16 cellular contexts compared by ENCODE assay signal in genomic region chr9:110777201-110777842, GRCh38.
A peak's percentile ranks its signal among the peaks of the same experiment; 100 is the strongest.
DNase-seq lines count a peak whose midpoint lies in the region; TF ChIP-seq lines count a peak whose summit lies in the region.
"Had no signal": no experiment of that assay in that cellular context is flagged by ENCODE, and none has a peak within 500 bp of the region (broad histone marks: within the 10 kb centered on the region; RNA-seq: fewer than 3 reads in every experiment).

No MANE protein-coding gene starts in this region.

- H2BK120ac ChIP-seq in mesenchymal stem cell (ENCODE audit: low read depth, low read length): no peak overlapping the region

- H2BK5ac ChIP-seq in mesenchymal stem cell (ENCODE audit: low read depth, low read length, poor library complexity, severe bottlenecking): no peak overlapping the region

- H3K9ac ChIP-seq in mesenchymal stem cell (ENCODE audit: low read length): peak overlapping the region; percentile 45

- H3K18ac ChIP-seq in mesenchymal stem cell (ENCODE audit: low read depth in 1 of 2, low read length in 2 of 2): no peak overlapping the region

- no peak overlapping the region for H2BK15ac ChIP-seq in mesenchymal stem cell (ENCODE audit: low read depth, poor library complexity, severe bottlenecking)

- in situ Hi-C loops in brain microvascular endothelial cell (cut with HindIII; ENCODE audit: low pct_ligation_motif_present, low sequenced_read_pairs): no loop called here

- no peak overlapping the region for H3K4me2 ChIP-seq in mesenchymal stem cell (ENCODE audit: low read length, poor library complexity, severe bottlenecking)

- H2AFZ ChIP-seq in mesenchymal stem cell (ENCODE audit: low read depth, low read length): no peak overlapping the region

- DNase-seq in DMS153 (lab: John Stamatoyannopoulos, UW) (peak; percentile 27), DMS153 treated with DMSO at 0.1 percent for 48 hours (lab: John Stamatoyannopoulos, UW; ENCODE audit: unreplicated experiment) (no peak), brain microvascular endothelial cell (peak; percentile 21), mesenchymal stem cell (peak; percentile 32), tibial artery (no peak), SK-N-DZ (ENCODE audit: low spot score) (no peak), NCI-H2107 treated with DMSO at 0.1 percent for 48 hours (lab: John Stamatoyannopoulos, UW; ENCODE audit: unreplicated experiment) (no peak), T-helper 1 cell (no peak)
- DNase-seq: activated naive CD4-positive, alpha-beta T cell treated with anti-CD3 and anti-CD28 coated beads, Interleukin-2, amount 50 U/mL, for 16 hours; cerebellar nuclear complex; NCI-H1436 treated with DMSO at 0.1 percent for 48 hours; NCI-H526 treated with DMSO at 0.1 percent for 48 hours; right cardiac atrium had no signal

- H3K27ac ChIP-seq in brain microvascular endothelial cell (no peak overlapping the region), mesenchymal stem cell (ENCODE audit: low read length, poor library complexity, severe bottlenecking) (no peak overlapping the region), tibial artery (peak overlapping the region; percentile 36 to 48)
- H3K27ac ChIP-seq: 22Rv1, VCaP had no signal

- H4K8ac ChIP-seq in mesenchymal stem cell (ENCODE audit: low read length): no peak overlapping the region

- H3K27me3 ChIP-seq in brain microvascular endothelial cell (replicated peaks): no peaks in the 10 kb centered on the region
- no peaks in the 10 kb centered on the region for H3K27me3 ChIP-seq in mesenchymal stem cell (ENCODE audit: control insufficient read depth in 1 of 2, insufficient read depth in 1 of 2, low read length in 2 of 2)
- no peaks in the 10 kb centered on the region for H3K27me3 ChIP-seq in tibial artery

- H3K4ac ChIP-seq in mesenchymal stem cell (ENCODE audit: low read depth in 1 of 2, low read length in 2 of 2): no peak overlapping the region

- H2BK12ac ChIP-seq in mesenchymal stem cell (ENCODE audit: low read length in 2 of 2): no peak overlapping the region

- no peaks in the 10 kb centered on the region for H3K4me1 ChIP-seq in mesenchymal stem cell (ENCODE audit: control insufficient read depth, insufficient read depth, low read depth, low read length)
- peaks cover 0 to 26% (median 0%) of the 10 kb centered on the region in 4 donors for H3K4me1 ChIP-seq in tibial artery

- no peak overlapping the region for H3K14ac ChIP-seq in mesenchymal stem cell (ENCODE audit: low read length in 2 of 2)

- H3K36me3 ChIP-seq in brain microvascular endothelial cell (replicated peaks) (no peaks in the 10 kb centered on the region), mesenchymal stem cell (ENCODE audit: control insufficient read depth in 1 of 2, insufficient read depth in 2 of 2, low read depth in 1 of 2, low read length in 2 of 2) (no peaks in the 10 kb centered on the region), tibial artery (no peaks in the 10 kb centered on the region)

- TF ChIP-seq CTCF in brain microvascular endothelial cell (IDR thresholded peaks at IDR 0.05; ENCODE audit: low read depth, low read length, missing control alignments): no peak
- TF ChIP-seq CTCF in tibial artery (IDR thresholded peaks at IDR 0.05): no peak

- no peak overlapping the region for H2AK5ac ChIP-seq in mesenchymal stem cell (ENCODE audit: low read length, severe bottlenecking)

- no peaks in the 10 kb centered on the region for H3K79me1 ChIP-seq in mesenchymal stem cell (replicated peaks; ENCODE audit: low read length, poor library complexity, severe bottlenecking)

- no peak overlapping the region for H3K23ac ChIP-seq in mesenchymal stem cell (ENCODE audit: low read length in 2 of 2)

- WGBS in mesenchymal stem cell: 41% methylated on average over 3 of the region's 4 CpGs

- H3K9me3 ChIP-seq in mesenchymal stem cell (ENCODE audit: control insufficient read depth, low read length) (no peaks in the 10 kb centered on the region), tibial artery (no peaks in the 10 kb centered on the region)
- H3K9me3 ChIP-seq: mucosa of descending colon had no signal

- intact Hi-C loops in tibial artery (cut with DNase I; ENCODE audit: low total_unique reads): no loop called here

- H3K4me3 ChIP-seq in brain microvascular endothelial cell (ENCODE audit: low read depth, low read length) (no peak overlapping the region), mesenchymal stem cell (ENCODE audit: insufficient read depth in 1 of 2, low read depth in 1 of 2, low read length in 2 of 2) (no peak overlapping the region), tibial artery (no peak overlapping the region)
- H3K4me3 ChIP-seq: mucosa of descending colon had no signal

- H4K91ac ChIP-seq in mesenchymal stem cell (ENCODE audit: low read length): no peak overlapping the region

Comparison
In these comparisons a context has a peak if more than half of its experiments do, and no peak if none do; other contexts are left out.
1. DNase-seq: peak in DMS153 (single experiment), brain microvascular endothelial cell (single experiment) and mesenchymal stem cell (single experiment); none in DMS153 treated with DMSO at 0.1 percent for 48 hours (single experiment), tibial artery (0 of 2), SK-N-DZ (single experiment), NCI-H2107 treated with DMSO at 0.1 percent for 48 hours (single experiment) and T-helper 1 cell (0 of 5).
2. H3K27ac ChIP-seq: peak in tibial artery (2 of 2); none in brain microvascular endothelial cell (single experiment) and mesenchymal stem cell (single experiment).